8 cellular contexts compared by ENCODE assay signal in genomic region chr16:53433509-53433908, GRCh38. TPM values are rescaled to one million over a fixed set of nuclear protein-coding genes. Genes with fewer than 3 reads are reported as not detected.
DNase-seq lines count a peak whose midpoint lies in the region; ATAC-seq, FAIRE-seq and TF ChIP-seq lines count a peak whose summit lies in the region.

No MANE protein-coding gene starts in this region.

- H3K27ac Mint-ChIP-seq in central memory CD8-positive, alpha-beta T cell (ENCODE audit: low read depth) = peak overlapping the region; percentile 96
- peak overlapping the region in 4 of 6 donors; percentile 67 to 97 (median 89) for H3K27ac Mint-ChIP-seq in naive B cell

- intact Hi-C loops in IMR-90 (cut with micrococcal nuclease) = no loop called here
- intact Hi-C loops in left ventricle myocardium superior (cut with micrococcal nuclease) = no loop called here

- H3K9me3 Mint-ChIP-seq in central memory CD8-positive, alpha-beta T cell = no peaks in the 10 kb centered on the region
- H3K9me3 Mint-ChIP-seq in naive B cell = peaks cover 0 to 1% (median 0%) of the 10 kb centered on the region in 7 donors

- CTCF ChIA-PET in A549 (lab: Yijun Ruan, JAX) (no interaction called here), IMR-90 (lab: Yijun Ruan, JAX) (no interaction called here)

- H3K27ac ChIP-seq in A549 (peak overlapping the region; percentile 87 to 90; a peak in 5 of 6 replicates), IMR-90 (ENCODE audit: insufficient read depth, low read length) (no peak overlapping the region), Peyer's patch (peak overlapping the region in 1 of 4 donors; percentile 97)

- H3K36me3 ChIP-seq in IMR-90 (ENCODE audit: control insufficient read depth, insufficient read depth, low read length) (no peaks in the 10 kb centered on the region), Peyer's patch (no peaks in the 10 kb centered on the region)

- TF ChIP-seq EP300 in A549 (IDR thresholded peaks at IDR 0.05) = no peak

- peaks cover 3 to 19% of the 10 kb centered on the region in 2 experiments; a peak in 2 of 4 replicates for H3K79me1 ChIP-seq in IMR-90 (ENCODE audit: low read depth in 1 of 2, low read length in 2 of 2)

- H3K27me3 ChIP-seq in IMR-90 (ENCODE audit: control insufficient read depth, insufficient read depth, low read length) (no peaks in the 10 kb centered on the region), Peyer's patch (no peaks in the 10 kb centered on the region)

- peaks cover 26% of the 10 kb centered on the region for H3K4me1 Mint-ChIP-seq in central memory CD8-positive, alpha-beta T cell
- peaks cover 8 to 36% (median 24%) of the 10 kb centered on the region in 3 donors for H3K4me1 Mint-ChIP-seq in naive B cell

- no peak overlapping the region for H2BK120ac ChIP-seq in IMR-90 (ENCODE audit: low read depth, low read length)

- no peak for DNase-seq in A549 (ENCODE audit: low read depth in 1 of 2, low spot score in 1 of 2)
- DNase-seq in IMR-90 = no peak
- no peak for DNase-seq in central memory CD8-positive, alpha-beta T cell (ENCODE audit: low spot score in 2 of 2)
- DNase-seq in naive B cell = no peak
- no peak for DNase-seq in inferior parietal cortex (ENCODE audit: extremely low spot score)
- DNase-seq in Peyer's patch = no peak
- no peak for DNase-seq in left ventricle myocardium superior

- H3K9me1 ChIP-seq in IMR-90 (ENCODE audit: insufficient read depth, low read length) = peaks cover 4% of the 10 kb centered on the region; the same call in 1 of the 2 replicates

- dilution Hi-C loops in IMR-90 (cut with HindIII; ENCODE audit: low sequenced_read_pairs, unreplicated experiment) = no loop called here

- H3K4ac ChIP-seq in IMR-90 (ENCODE audit: low read depth, low read length) = no peak overlapping the region

- H3K9me3 ChIP-seq in A549 = 0 out of 3 replicates have a peak, but pooled peaks cover 5% of the 10 kb centered on the region
- H3K9me3 ChIP-seq in IMR-90 (ENCODE audit: control insufficient read depth, insufficient read depth, low read length) = no peaks in the 10 kb centered on the region
- H3K9me3 ChIP-seq in Peyer's patch = no peaks in the 10 kb centered on the region

- H4K91ac ChIP-seq in IMR-90 (ENCODE audit: insufficient read depth, low read depth, low read length) = no peak overlapping the region; the same call in 1 of the 2 replicates

- H2BK20ac ChIP-seq in IMR-90 (ENCODE audit: low read depth, low read length) = no peak overlapping the region

- WGBS in A549 (ENCODE audit: missing lambda C conversion rate) = 85% methylated on average over 7 of the region's 7 CpGs
- WGBS in IMR-90 (ENCODE audit: extremely low coverage in 2 of 2, insufficient read length in 1 of 2), 2 experiments = 100% methylated on average over 1 of the region's 7 CpGs; no CpG with 5 or more reads in 1 of the 2 experiments

- H4K5ac ChIP-seq in IMR-90 (ENCODE audit: low read depth, low read length) = peak overlapping the region; percentile 99

- no peak overlapping the region for H3K14ac ChIP-seq in IMR-90 (replicated peaks; ENCODE audit: low read depth, low read length)

- no peak overlapping the region for H3K23ac ChIP-seq in IMR-90 (ENCODE audit: low read depth, low read length)

- no peak overlapping the region; the same call in 2 of the 3 replicates for H2BK15ac ChIP-seq in IMR-90 (ENCODE audit: low read depth, low read length)

- POLR2A ChIA-PET in A549 (lab: Yijun Ruan, JAX) = no interaction called here
- POLR2A ChIA-PET in IMR-90 (lab: Charles Lee; ENCODE audit: unreplicated experiment) = no interaction called here

- TF ChIP-seq RAD21 in A549 (conservative IDR thresholded peaks at IDR 0.05 in 1 of 2, IDR thresholded peaks at IDR 0.05 in 1 of 2) (no peak), IMR-90 (IDR thresholded peaks at IDR 0.05; ENCODE audit: low read length) (no peak)

- peak overlapping the region; percentile 58 for H2AFZ ChIP-seq in IMR-90 (replicated peaks; ENCODE audit: low read length, poor library complexity)

- no peak overlapping the region for H3K9ac ChIP-seq in IMR-90 (ENCODE audit: low read depth, low read length)

- in situ Hi-C loops in IMR-90 (cut with MboI; ENCODE audit: low sequenced_read_pairs) = loop anchor here (25.0 kb wide), 1 partner anchor 371 kb away; the partner anchor contains the start of genes CHD9 and CHD9NB

- no peak overlapping the region for H2AK9ac ChIP-seq in IMR-90 (replicated peaks; ENCODE audit: low read depth, low read length, poor library complexity)

- no peaks in the 10 kb centered on the region; the same call in 1 of the 2 replicates for H4K20me1 ChIP-seq in IMR-90 (ENCODE audit: insufficient read depth, low read length)

- H4K8ac ChIP-seq in IMR-90 (ENCODE audit: low read depth in 2 of 2, low read length in 2 of 2) = peak overlapping the region; percentile 96 to 100

- H3K18ac ChIP-seq in IMR-90 (ENCODE audit: low read depth, low read length) = no peak overlapping the region

- no peak overlapping the region for H2AK5ac ChIP-seq in IMR-90 (ENCODE audit: low read depth, low read length)

- TF ChIP-seq CTCF in A549 (IDR thresholded peaks at IDR 0.05) = no peak
- TF ChIP-seq CTCF in IMR-90 (conservative IDR thresholded peaks at IDR 0.05; ENCODE audit: low read depth, low read length) = no peak
- TF ChIP-seq CTCF in Peyer's patch (IDR thresholded peaks at IDR 0.05) = no peak

- peaks cover 20% of the 10 kb centered on the region for H3K36me3 Mint-ChIP-seq in central memory CD8-positive, alpha-beta T cell (ENCODE audit: insufficient read depth)
- no peaks in the 10 kb centered on the region for H3K36me3 Mint-ChIP-seq in naive B cell

- FAIRE-seq in A549 (lab: Jason Lieb, UNC) = no peak

- H3K4me3 ChIP-seq in A549 (peak overlapping the region; percentile 89; the same call in 1 of the 3 replicates), IMR-90 (ENCODE audit: insufficient read depth, low read depth, low read length) (no peak overlapping the region), Peyer's patch (peak overlapping the region in 2 of 4 donors; percentile 92 to 97)

- ATAC-seq in A549 = no peak
- ATAC-seq in IMR-90 (ENCODE audit: low read depth) = no peak
- no peak for ATAC-seq in central memory CD8-positive, alpha-beta T cell (replicated peaks; ENCODE audit: extremely low read depth, poor library complexity, severe bottlenecking)
- ATAC-seq in naive B cell (ENCODE audit: low read depth in 2 of 2) = no peak
- ATAC-seq in HG03378 (IDR thresholded peaks at IDR 0.05; ENCODE audit: unreplicated experiment) = no peak
- no peak for ATAC-seq in left ventricle myocardium superior

- H3K4me1 ChIP-seq in A549 = peaks cover 9% of the 10 kb centered on the region; the same call in 2 of the 3 replicates
- no peaks in the 10 kb centered on the region for H3K4me1 ChIP-seq in IMR-90 (ENCODE audit: control insufficient read depth, insufficient read depth, low read length)
- H3K4me1 ChIP-seq in Peyer's patch = peaks cover 0 to 14% (median 0%) of the 10 kb centered on the region in 4 donors

- no peak overlapping the region for H2BK5ac ChIP-seq in IMR-90 (ENCODE audit: low read depth, low read length, poor library complexity, severe bottlenecking)

- TF ChIP-seq POLR2A in A549 (IDR thresholded peaks at IDR 0.05; ENCODE audit: low read length) (no peak), IMR-90 (IDR thresholded peaks at IDR 0.05; ENCODE audit: low read depth, low read length) (no peak), Peyer's patch (IDR thresholded peaks at IDR 0.05) (no peak)

- H3K27me3 Mint-ChIP-seq in central memory CD8-positive, alpha-beta T cell = no peaks in the 10 kb centered on the region
- H3K27me3 Mint-ChIP-seq in naive B cell = peaks cover 12 to 15% (median 13%) of the 10 kb centered on the region in 3 donors

- H3K4me2 ChIP-seq in A549 = peak overlapping the region; percentile 92
- H3K4me2 ChIP-seq in IMR-90 (ENCODE audit: low read depth, low read length) = no peak overlapping the region

- no TSS peak for BruUV-seq in IMR-90 (replicated peaks; lab: Mats Ljungman, UMichigan)

- H3K56ac ChIP-seq in IMR-90 (ENCODE audit: extremely low read depth, insufficient read depth, low read length) = no peak overlapping the region

- H3K4me3 Mint-ChIP-seq in central memory CD8-positive, alpha-beta T cell = peak overlapping the region; percentile 98
- H3K4me3 Mint-ChIP-seq in naive B cell = peak overlapping the region; percentile 83 to 98 (median 96)

TF ChIP-seq in A549, 52 proteins besides CTCF, POLR2A, EP300 and RAD21:
- TF ChIP-seq BHLHE40 (IDR thresholded peaks at IDR 0.05; ENCODE audit: low read depth, low read length) = no peak
- no peak for TF ChIP-seq ATOH8 (CRISPR knock-in tag; IDR thresholded peaks at IDR 0.05; ENCODE audit: low read depth)

TF ChIP-seq in IMR-90, 13 proteins besides CTCF, POLR2A, EP300 and RAD21:
- TF ChIP-seq SMC3 (IDR thresholded peaks at IDR 0.05; ENCODE audit: low read depth, low read length) = no peak
- TF ChIP-seq CHD1 (IDR thresholded peaks at IDR 0.05; ENCODE audit: low read depth, low read length) = no peak
- TF ChIP-seq FOS (IDR thresholded peaks at IDR 0.05; ENCODE audit: low read depth, low read length) = no peak
- no peak for TF ChIP-seq MAFK (IDR thresholded peaks at IDR 0.05; ENCODE audit: low read depth, low read length)
- no peak for TF ChIP-seq RCOR1 (IDR thresholded peaks at IDR 0.05; ENCODE audit: insufficient replicate concordance, low read length)
- TF ChIP-seq ELK1 (IDR thresholded peaks at IDR 0.05; ENCODE audit: borderline replicate concordance, low read depth, low read length) = no peak
TF ChIP-seq in IMR-90: peak in this region for 0.

RNA-seq across cellular contexts. Expression of gene RBL2, which starts 0.8 kb away (rescaled TPM):
- polyA plus RNA-seq in A549 (2011; rRNA removed) = 44.3 and 45.0 TPM in 2 replicates
- 11.8 and 14.9 TPM in 2 replicates for polyA plus RNA-seq in A549 (2012; cell fraction: cytosol; rRNA removed)
- polyA plus RNA-seq in A549 (2012; cell fraction: nucleus; rRNA removed) = 13.8 and 14.7 TPM in 2 replicates
- polyA plus RNA-seq in A549 (2017; fragmentation: RNase III; extraction: RNeasy Plus Mini Kit Qiagen cat#74134 plus additional on column Dnase treatment) = 15.3 to 18.0 TPM (median 17.2 TPM) in 3 replicates
- polyA minus RNA-seq in A549 (2011; rRNA and poly(A)+ RNA removed) = 54.9 and 66.5 TPM in 2 replicates
- total RNA-seq in IMR-90 (2012; rRNA removed) = 19.7 and 24.2 TPM in 2 replicates
- 20.4 and 23.4 TPM in 2 replicates for polyA plus RNA-seq in IMR-90 (2012; rRNA removed)
- 5.7 and 6.6 TPM in 2 replicates for polyA plus RNA-seq in IMR-90 (2012; cell fraction: cytosol; rRNA removed)
- polyA plus RNA-seq in IMR-90 (2012; cell fraction: nucleus; rRNA removed; ENCODE audit: low replicate concordance) = 42.0 and 103 TPM in 2 replicates
- polyA plus RNA-seq in naive B cell (ENCODE audit: low read depth in 6 of 6) = 100 to 1,000 TPM; 108 to 165 (median 121) TPM
- total RNA-seq in Peyer's patch = 100 to 1,000 TPM in 1 of 4 donors, 10 to 100 TPM in 3; 64.1 to 106 (median 88.4) TPM
- total RNA-seq in left ventricle myocardium superior = 37.1 TPM
